ENCODE assay signal across 20 cellular contexts in genomic region chr7:139870406-139870805, GRCh38. TPM values are rescaled to one million over a fixed set of nuclear protein-coding genes. Genes with fewer than 3 reads are reported as not detected.
DNase-seq lines count a peak whose midpoint lies in the region; ATAC-seq, FAIRE-seq and TF ChIP-seq lines count a peak whose summit lies in the region.
"Had no signal": no experiment of that assay in that cellular context is flagged by ENCODE, and none has a peak within 500 bp of the region (broad histone marks: within the 10 kb centered on the region; RNA-seq: fewer than 3 reads in every experiment).

No MANE protein-coding gene starts in this region.

- peaks cover under 1 to 2% of the 10 kb centered on the region in 2 donors for H3K27me3 Mint-ChIP-seq in T-cell
- H3K27me3 Mint-ChIP-seq: CD4-positive, alpha-beta memory T cell; IgD-negative memory B cell had no signal

- H3K36me3 ChIP-seq in K562 (ENCODE audit: control insufficient read depth, insufficient read depth, low read length): no peaks in the 10 kb centered on the region
- H3K36me3 ChIP-seq in left lung: peaks cover 0 to 26% of the 10 kb centered on the region in 2 donors
- H3K36me3 ChIP-seq: BE2C had no signal

- ATAC-seq in K562: no peak
- ATAC-seq in left lung: peak; percentile 75
- ATAC-seq in HG02642 (IDR thresholded peaks at IDR 0.05; ENCODE audit: poor library complexity, unreplicated experiment): no peak
- no peak for ATAC-seq in T-cell (replicated peaks in 1 of 4)
- ATAC-seq: HCT116 had no signal

- CTCF ChIA-PET in K562 (lab: Yijun Ruan, JAX; ENCODE audit: low intra/inter-chr PET ratio): no interaction called here
- CTCF ChIA-PET in T-cell (lab: Charles Lee): no interaction called here

- H3K27ac ChIP-seq in K562 (ENCODE audit: extremely low read depth, low read depth, low read length): no peak overlapping the region
- H3K27ac ChIP-seq in left lung: peak overlapping the region in 1 of 2 donors; percentile 46
- H3K27ac ChIP-seq: 22Rv1, GM23248 had no signal

- peaks cover 0 to 1% (median 0%) of the 10 kb centered on the region in 3 donors for H3K4me1 Mint-ChIP-seq in T-cell

- H3K36me3 Mint-ChIP-seq in T-cell: no peaks in the 10 kb centered on the region

- in situ Hi-C loops in K562 (cut with MboI): no loop called here
- in situ Hi-C loops in G401 (cut with HindIII; ENCODE audit: low sequenced_read_pairs): no loop called here

- peak; percentile 25 for DNase-seq in DMS 273 (lab: John Stamatoyannopoulos, UW; ENCODE audit: unreplicated experiment)
- DNase-seq in DMS 273 treated with DMSO at 0.1 percent for 48 hours (lab: John Stamatoyannopoulos, UW): no peak
- DNase-seq in K562 (ENCODE audit: extremely low read depth in 1 of 4, low spot score in 3 of 4): no peak
- no peak for DNase-seq in left lung
- DNase-seq in G401 (ENCODE audit: low spot score): no peak
- no peak for DNase-seq in T-cell
- DNase-seq in cerebellar cortex (ENCODE audit: low spot score): no peak
- DNase-seq: BE2C; Calu3; CD4-positive, alpha-beta memory T cell; DND-41; NCI-H187; NCI-H226; OCI-M1; SHP77 treated with DMSO at 0.1 percent for 48 hours had no signal

- H2AFZ ChIP-seq in K562 (ENCODE audit: low read depth, low read length): no peak overlapping the region
- H2AFZ ChIP-seq: GM23248 had no signal

- H3K9me3 ChIP-seq in K562 (replicated peaks; ENCODE audit: control insufficient read depth, insufficient read depth, low read depth, low read length) (no peaks in the 10 kb centered on the region), left lung (no peaks in the 10 kb centered on the region)
- H3K9me3 ChIP-seq: BE2C had no signal

- TF ChIP-seq POLR2A in K562 (conservative IDR thresholded peaks at IDR 0.05): no peak; the same call in 1 of the 2 replicates

- H3K9me1 ChIP-seq in K562 (ENCODE audit: control insufficient read depth, insufficient read depth, low read length): no peaks in the 10 kb centered on the region

- H4K20me1 ChIP-seq in K562 (replicated peaks; ENCODE audit: control insufficient read depth, insufficient read depth, low read length): no peaks in the 10 kb centered on the region

- H3K27me3 ChIP-seq in K562 (ENCODE audit: control insufficient read depth in 2 of 2, insufficient read depth in 2 of 2, low read length in 2 of 2): no peaks in the 10 kb centered on the region
- no peaks in the 10 kb centered on the region for H3K27me3 ChIP-seq in left lung
- H3K27me3 ChIP-seq: BE2C had no signal

- H3K4me3 Mint-ChIP-seq in T-cell: no peak overlapping the region
- H3K4me3 Mint-ChIP-seq: CD4-positive, alpha-beta memory T cell; IgD-negative memory B cell had no signal

- no peak for TF ChIP-seq EP300 in K562 (IDR thresholded peaks at IDR 0.05; ENCODE audit: low read length)

- BruUV-seq in K562 (replicated peaks; lab: Mats Ljungman, UMichigan): no TSS peak

- H3K4me3 ChIP-seq in K562: no peak overlapping the region
- H3K4me3 ChIP-seq in left lung: no peak overlapping the region
- H3K4me3 ChIP-seq: GM23248 had no signal

- H3K9me3 Mint-ChIP-seq in T-cell: no peaks in the 10 kb centered on the region
- H3K9me3 Mint-ChIP-seq: IgD-negative memory B cell had no signal

- TF ChIP-seq CTCF in K562 (IDR thresholded peaks at IDR 0.05 in 2 of 3, conservative IDR thresholded peaks at IDR 0.05 in 1 of 3; ENCODE audit: insufficient read depth in 2 of 3, low read depth in 1 of 3, low read length in 3 of 3): no peak
- TF ChIP-seq CTCF in left lung (IDR thresholded peaks at IDR 0.05): no peak

- no peak for TF ChIP-seq RAD21 in K562 (CRISPR knock-in tag; conservative IDR thresholded peaks at IDR 0.05 in 1 of 2, IDR thresholded peaks at IDR 0.05 in 1 of 2)

- no peak overlapping the region for H3K9ac ChIP-seq in K562 (ENCODE audit: insufficient read depth in 1 of 2, low read depth in 2 of 2, low read length in 2 of 2)
- H3K9ac ChIP-seq: GM23248 had no signal

- 9% methylated on average over 8 of the region's 8 CpGs for WGBS in K562 (ENCODE audit: insufficient coverage, low coverage, missing lambda C conversion rate)

- no peak for FAIRE-seq in K562 (lab: Jason Lieb, UNC)

- no peak overlapping the region for H3K4me2 ChIP-seq in K562 (ENCODE audit: insufficient read depth, low read length)

- H3K4me1 ChIP-seq in K562 (replicated peaks in 1 of 2; ENCODE audit: control insufficient read depth in 2 of 2, insufficient read depth in 2 of 2, low read length in 2 of 2) (no peaks in the 10 kb centered on the region; a peak in 1 of 5 replicates), left lung (peaks cover 7 to 34% of the 10 kb centered on the region in 2 donors)
- H3K4me1 ChIP-seq: BE2C had no signal

- intact Hi-C loops in K562 (cut with micrococcal nuclease) (no loop called here), left lung (cut with DNase I) (no loop called here)

- no peaks in the 10 kb centered on the region for H3K79me2 ChIP-seq in K562 (ENCODE audit: control insufficient read depth, insufficient read depth, low read length)

- POLR2A ChIA-PET in K562 (lab: Yijun Ruan, JAX) (no interaction called here), T-cell (lab: Charles Lee) (no interaction called here)

- H3K27ac Mint-ChIP-seq in T-cell: no peak overlapping the region
- H3K27ac Mint-ChIP-seq: CD4-positive, alpha-beta memory T cell; IgD-negative memory B cell had no signal

TF ChIP-seq in K562, 482 proteins besides CTCF, POLR2A, EP300 and RAD21:
- TF ChIP-seq TBP (optimal IDR thresholded peaks at IDR 0.05; ENCODE audit: low read depth, low read length): peak; percentile 82
- peak; percentile 32 for TF ChIP-seq GTF2B (IDR thresholded peaks at IDR 0.05; ENCODE audit: extremely low read depth, insufficient read length)
- 0 out of 2 replicates have a peak, but pooled peaks have one; percentile 11 for TF ChIP-seq TCF3 (CRISPR knock-in tag; IDR thresholded peaks at IDR 0.05)
- TF ChIP-seq, protein P1, sequence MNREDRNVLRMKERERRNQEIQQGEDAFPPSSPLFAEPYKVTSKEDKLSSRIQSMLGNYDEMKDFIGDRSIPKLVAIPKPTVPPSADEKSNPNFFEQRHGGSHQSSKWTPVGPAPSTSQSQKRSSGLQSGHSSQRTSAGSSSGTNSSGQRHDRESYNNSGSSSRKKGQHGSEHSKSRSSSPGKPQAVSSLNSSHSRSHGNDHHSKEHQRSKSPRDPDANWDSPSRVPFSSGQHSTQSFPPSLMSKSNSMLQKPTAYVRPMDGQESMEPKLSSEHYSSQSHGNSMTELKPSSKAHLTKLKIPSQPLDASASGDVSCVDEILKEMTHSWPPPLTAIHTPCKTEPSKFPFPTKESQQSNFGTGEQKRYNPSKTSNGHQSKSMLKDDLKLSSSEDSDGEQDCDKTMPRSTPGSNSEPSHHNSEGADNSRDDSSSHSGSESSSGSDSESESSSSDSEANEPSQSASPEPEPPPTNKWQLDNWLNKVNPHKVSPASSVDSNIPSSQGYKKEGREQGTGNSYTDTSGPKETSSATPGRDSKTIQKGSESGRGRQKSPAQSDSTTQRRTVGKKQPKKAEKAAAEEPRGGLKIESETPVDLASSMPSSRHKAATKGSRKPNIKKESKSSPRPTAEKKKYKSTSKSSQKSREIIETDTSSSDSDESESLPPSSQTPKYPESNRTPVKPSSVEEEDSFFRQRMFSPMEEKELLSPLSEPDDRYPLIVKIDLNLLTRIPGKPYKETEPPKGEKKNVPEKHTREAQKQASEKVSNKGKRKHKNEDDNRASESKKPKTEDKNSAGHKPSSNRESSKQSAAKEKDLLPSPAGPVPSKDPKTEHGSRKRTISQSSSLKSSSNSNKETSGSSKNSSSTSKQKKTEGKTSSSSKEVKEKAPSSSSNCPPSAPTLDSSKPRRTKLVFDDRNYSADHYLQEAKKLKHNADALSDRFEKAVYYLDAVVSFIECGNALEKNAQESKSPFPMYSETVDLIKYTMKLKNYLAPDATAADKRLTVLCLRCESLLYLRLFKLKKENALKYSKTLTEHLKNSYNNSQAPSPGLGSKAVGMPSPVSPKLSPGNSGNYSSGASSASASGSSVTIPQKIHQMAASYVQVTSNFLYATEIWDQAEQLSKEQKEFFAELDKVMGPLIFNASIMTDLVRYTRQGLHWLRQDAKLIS (CRISPR knock-in tag; IDR thresholded peaks at IDR 0.05): no peak
- TF ChIP-seq BHLHE40 (IDR thresholded peaks at IDR 0.05; ENCODE audit: low read length): peak; percentile 60; the same call in 1 of the 2 replicates
- TF ChIP-seq POLR2AphosphoS5 (IDR thresholded peaks at IDR 0.05; ENCODE audit: control insufficient read depth, insufficient read depth, low read depth, low read length): peak; percentile 41; the same call in 1 of the 2 replicates
- no peak for TF ChIP-seq TCFL5 (CRISPR knock-in tag; conservative IDR thresholded peaks at IDR 0.05)
- TF ChIP-seq ZBTB7A (IDR thresholded peaks at IDR 0.05; ENCODE audit: borderline replicate concordance, control insufficient read depth, low read depth, low read length): no peak
- TF ChIP-seq FOSL1 (tag; conservative IDR thresholded peaks at IDR 0.05): peak; percentile 54

RNA-seq across cellular contexts. Expression of gene TBXAS1, which starts 41.3 kb away (rescaled TPM):
- 6.1 and 7.4 TPM in 2 replicates for total RNA-seq in K562 (2011; cell fraction: chromatin; rRNA removed; ENCODE audit: low replicate concordance)
- 3.2 and 6.0 TPM in 2 replicates for total RNA-seq in K562 (2011; cell fraction: nucleolus; rRNA removed)
- total RNA-seq in K562 (2011; cell fraction: nucleoplasm; rRNA removed): 4.2 and 10.6 TPM in 2 replicates
- total RNA-seq in K562 (2014; rRNA removed) (1.5 and 1.7 TPM in 2 replicates), K562 (2014; rRNA removed; fragmentation: Illumina TruSeq; extraction: Trizol) (1.3 and 2.5 TPM in 2 replicates), K562 (2015; rRNA removed; fragmentation: Illumina TruSeq; extraction: Trizol) (2.6 and 2.9 TPM in 2 replicates), K562 (2021) (1.9 and 2.7 TPM in 2 replicates), left lung (100 to 1,000 TPM in 1 of 2 donors, 10 to 100 TPM in 1; 38.4 to 103 TPM), T-cell (10 to 100 TPM in 2 of 5 donors, 1 to 10 TPM in 3; 5.2 to 14.2 (median 7.3) TPM)
- polyA plus RNA-seq in K562 (2011; rRNA removed) (6.8 and 8.3 TPM in 2 replicates), K562 (2014; fragmentation: Illumina TruSeq; extraction: Trizol) (2.0 and 2.2 TPM in 2 replicates), K562 (2014; fragmentation: Nextera tagmentation; extraction: Ambion mirVana) (1 to 10 TPM; 1.1 to 1.2 TPM), K562 (2014; rRNA removed) (2.4 and 3.7 TPM in 2 replicates)
- polyA plus RNA-seq in K562 (2011; cell fraction: cytosol; rRNA removed): 3.7 and 8.3 TPM in 2 replicates
- polyA plus RNA-seq in K562 (2011; cell fraction: nucleus; rRNA removed): 10.0 and 17.3 TPM in 2 replicates
- polyA plus RNA-seq in K562 (2012): 2.7 and 4.5 TPM in 2 replicates
- polyA minus RNA-seq in K562 (2011; rRNA and poly(A)+ RNA removed): 3.8 and 6.3 TPM in 2 replicates
- 1.6 and 3.1 TPM in 2 replicates for polyA minus RNA-seq in K562 (2011; cell fraction: cytosol; rRNA and poly(A)+ RNA removed)
- polyA minus RNA-seq in K562 (2011; cell fraction: nucleus; rRNA and poly(A)+ RNA removed): 4.4 and 4.6 TPM in 2 replicates
- total RNA-seq in G401 (2014; rRNA removed; shearing (Covaris generic)): not detected in 2 replicates
- total RNA-seq: GM23248 had no signal
